ENCODE assay signal across 9 cellular contexts in genomic region chr19:2540646-2541454, GRCh38.
DNase-seq lines count a peak whose midpoint lies in the region; ATAC-seq lines count a peak whose summit lies in the region.
"Had no signal": no experiment of that assay in that cellular context is flagged by ENCODE, and none has a peak within 500 bp of the region (broad histone marks: within the 10 kb centered on the region; RNA-seq: fewer than 3 reads in every experiment).

No MANE protein-coding gene starts in this region.

- no peak overlapping the region for H3K4me3 Mint-ChIP-seq in activated T-helper 1 cell treated with anti-CD3 and anti-CD28 coated beads, Interleukin-12 subunit alpha, Interleukin-12 subunit beta, Interleukin-2, Interleukin-4 antibody, amounts not matched to agents 30 ng/mL and 10 ng/mL and 1 ng/mL, durations not matched to agents 14 hours and 24 hours and 36 hours
- H3K4me3 Mint-ChIP-seq: activated naive CD4-positive, alpha-beta T cell treated with anti-CD3 and anti-CD28 coated beads, Interleukin-2, amount 50 U/mL, for 24 hours had no signal

- H3K27me3 Mint-ChIP-seq in activated T-helper 1 cell treated with anti-CD3 and anti-CD28 coated beads, Interleukin-12 subunit alpha, Interleukin-12 subunit beta, Interleukin-2, Interleukin-4 antibody, amounts not matched to agents 30 ng/mL and 10 ng/mL and 1 ng/mL, durations not matched to agents 14 hours and 24 hours and 36 hours (ENCODE audit: insufficient read depth), result no peaks in the 10 kb centered on the region
- H3K27me3 Mint-ChIP-seq: activated naive CD4-positive, alpha-beta T cell treated with anti-CD3 and anti-CD28 coated beads, Interleukin-2, amount 50 U/mL, for 24 hours had no signal

- peaks cover 24% of the 10 kb centered on the region for H3K4me1 Mint-ChIP-seq in activated T-helper 1 cell treated with anti-CD3 and anti-CD28 coated beads, Interleukin-12 subunit alpha, Interleukin-12 subunit beta, Interleukin-2, Interleukin-4 antibody, amounts not matched to agents 30 ng/mL and 10 ng/mL and 1 ng/mL, durations not matched to agents 14 hours and 24 hours and 36 hours (ENCODE audit: low read depth)

- H3K36me3 Mint-ChIP-seq in activated T-helper 1 cell treated with anti-CD3 and anti-CD28 coated beads, Interleukin-12 subunit alpha, Interleukin-12 subunit beta, Interleukin-2, Interleukin-4 antibody, amounts not matched to agents 30 ng/mL and 10 ng/mL and 1 ng/mL, durations not matched to agents 14 hours and 24 hours and 36 hours (ENCODE audit: low read depth), result no peaks in the 10 kb centered on the region
- H3K36me3 Mint-ChIP-seq: activated naive CD4-positive, alpha-beta T cell treated with anti-CD3 and anti-CD28 coated beads, Interleukin-2, amount 50 U/mL, for 24 hours had no signal

- ATAC-seq in Right ventricle myocardium inferior, result peak; percentile 81
- ATAC-seq in HG02981 (IDR thresholded peaks at IDR 0.05; ENCODE audit: unreplicated experiment), result no peak
- ATAC-seq in HG03460 (IDR thresholded peaks at IDR 0.05; ENCODE audit: unreplicated experiment), result no peak

- no peaks in the 10 kb centered on the region for H3K9me3 Mint-ChIP-seq in activated T-helper 1 cell treated with anti-CD3 and anti-CD28 coated beads, Interleukin-12 subunit alpha, Interleukin-12 subunit beta, Interleukin-2, Interleukin-4 antibody, amounts not matched to agents 30 ng/mL and 10 ng/mL and 1 ng/mL, durations not matched to agents 14 hours and 24 hours and 36 hours
- H3K9me3 Mint-ChIP-seq: activated naive CD4-positive, alpha-beta T cell treated with anti-CD3 and anti-CD28 coated beads, Interleukin-2, amount 50 U/mL, for 24 hours had no signal

- intact Hi-C loops in Right ventricle myocardium inferior (cut with DNase I) (loop anchor here (2.0 to 5.0 kb wide), 2 partner anchors 44 to 62 kb away; no protein-coding TSS in a partner anchor), posterior vena cava (cut with DNase I) (loop anchor here (2.0 to 5.0 kb wide), 5 partner anchors 36 to 71 kb away; partner anchors contain the start of gene GADD45B (in 1 of the 2))
- intact Hi-C loops in activated T-helper 1 cell treated with anti-CD3 and anti-CD28 coated beads, Interleukin-12 subunit alpha, Interleukin-12 subunit beta, Interleukin-2, Interleukin-4 antibody, amounts not matched to agents 30 ng/mL and 10 ng/mL and 1 ng/mL, durations not matched to agents 14 hours and 24 hours and 36 hours (cut with micrococcal nuclease), result no loop called here

- H3K27ac Mint-ChIP-seq in activated T-helper 1 cell treated with anti-CD3 and anti-CD28 coated beads, Interleukin-12 subunit alpha, Interleukin-12 subunit beta, Interleukin-2, Interleukin-4 antibody, amounts not matched to agents 30 ng/mL and 10 ng/mL and 1 ng/mL, durations not matched to agents 14 hours and 24 hours and 36 hours, result no peak overlapping the region
- H3K27ac Mint-ChIP-seq: activated naive CD4-positive, alpha-beta T cell treated with anti-CD3 and anti-CD28 coated beads, Interleukin-2, amount 50 U/mL, for 24 hours had no signal

- DNase-seq in Daoy (ENCODE audit: low read depth), result peak; percentile 99
- peak; percentile 94 for DNase-seq in SW480 (ENCODE audit: low spot score)
- peak; percentile 94 for DNase-seq in Right ventricle myocardium inferior (ENCODE audit: missing footprints)
- DNase-seq in posterior vena cava (ENCODE audit: low spot score), result peak; percentile 97
- DNase-seq in activated T-helper 1 cell treated with anti-CD3 and anti-CD28 coated beads, Interleukin-12 subunit alpha, Interleukin-12 subunit beta, Interleukin-2, Interleukin-4 antibody, amounts not matched to agents 30 ng/mL and 10 ng/mL and 1 ng/mL, durations not matched to agents 14 hours and 24 hours and 36 hours (ENCODE audit: low spot score), result no peak
- DNase-seq in NCI-H2107 (lab: John Stamatoyannopoulos, UW), result no peak

Comparison
In these comparisons a context has a peak if more than half of its experiments do, and no peak if none do; other contexts are left out.
1. DNase-seq: peak in Daoy (single experiment), SW480 (single experiment), Right ventricle myocardium inferior (single experiment) and posterior vena cava (single experiment); none in activated T-helper 1 cell treated with anti-CD3 and anti-CD28 coated beads, Interleukin-12 subunit alpha, Interleukin-12 subunit beta, Interleukin-2, Interleukin-4 antibody, amounts not matched to agents 30 ng/mL and 10 ng/mL and 1 ng/mL, durations not matched to agents 14 hours and 24 hours and 36 hours (single experiment) and NCI-H2107 (single experiment).